ENCODE assay signal across 21 cellular contexts in genomic region chr6:3372912-3373554, GRCh38.
DNase-seq lines count a peak whose midpoint lies in the region; ATAC-seq and TF ChIP-seq lines count a peak whose summit lies in the region.
"Had no signal": no experiment of that assay in that cellular context is flagged by ENCODE, and none has a peak within 500 bp of the region (broad histone marks: within the 10 kb centered on the region; RNA-seq: fewer than 3 reads in every experiment).

No MANE protein-coding gene starts in this region.

- H3K27ac ChIP-seq in angular gyrus (ENCODE audit: low read depth, low read length) (peak overlapping the region; percentile 32), stomach (peak overlapping the region in 4 of 5 donors; percentile 15 to 83 (median 56)), prostate gland (no peak overlapping the region)
- H3K27ac ChIP-seq: KMS-11, SJSA1, tibial nerve had no signal

- no peaks in the 10 kb centered on the region for H3K27me3 ChIP-seq in stomach
- no peaks in the 10 kb centered on the region for H3K27me3 ChIP-seq in prostate gland (replicated peaks; ENCODE audit: insufficient read depth)
- H3K27me3 ChIP-seq: SJSA1, tibial nerve had no signal

- H3K36me3 ChIP-seq in stomach (no peaks in the 10 kb centered on the region), prostate gland (no peaks in the 10 kb centered on the region)
- H3K36me3 ChIP-seq: SJSA1, tibial nerve had no signal

- TF ChIP-seq CTCF in stomach (IDR thresholded peaks at IDR 0.05): no peak
- TF ChIP-seq CTCF in prostate gland (IDR thresholded peaks at IDR 0.05): no peak

- no peak for TF ChIP-seq EP300 in stomach (IDR thresholded peaks at IDR 0.05)

- ATAC-seq in left lobe of liver (peak; percentile 43), GM21381 (IDR thresholded peaks at IDR 0.05; ENCODE audit: unreplicated experiment) (no peak)
- ATAC-seq: CD8-positive, alpha-beta T cell had no signal

- H3K4me1 ChIP-seq in stomach (peaks cover 23 to 66% (median 39%) of the 10 kb centered on the region in 4 donors), prostate gland (replicated peaks) (peaks cover 14% of the 10 kb centered on the region)
- H3K4me1 ChIP-seq: SJSA1 had no signal

- no peak for TF ChIP-seq POLR2A in stomach (IDR thresholded peaks at IDR 0.05)
- no peak for TF ChIP-seq POLR2A in prostate gland (IDR thresholded peaks at IDR 0.05)

- no peak overlapping the region for H3K4me3 ChIP-seq in stomach
- no peak overlapping the region for H3K4me3 ChIP-seq in prostate gland
- H3K4me3 ChIP-seq: GM23338, SJSA1, tibial nerve had no signal

- intact Hi-C loops in stomach (cut with DNase I; ENCODE audit: low total_unique reads) (no loop called here), prostate gland (cut with DNase I) (no loop called here)

- DNase-seq in DMS53 treated with DMSO at 0.1 percent for 48 hours (lab: John Stamatoyannopoulos, UW; ENCODE audit: unreplicated experiment) (peak; percentile 43), left lobe of liver (ENCODE audit: low spot score) (no peak), stomach (no peak), prostate gland (ENCODE audit: low spot score) (no peak), NCI-H2227 treated with DMSO at 0.1 percent for 48 hours (lab: John Stamatoyannopoulos, UW) (no peak)
- DNase-seq in activated effector memory CD4-positive, alpha-beta T cell treated with anti-CD3 and anti-CD28 coated beads, Interleukin-2, amount 50 U/mL, for 16 hours: no peak
- DNase-seq: activated CD4-positive, alpha-beta T cell treated with anti-CD3 and anti-CD28 coated beads for 48 hours; activated naive CD4-positive, alpha-beta T cell treated with anti-CD3 and anti-CD28 coated beads, Interleukin-2, amount 10 ng/mL, durations not matched to agents 7 days and 5 days; activated T-cell treated with anti-CD3 and anti-CD28 coated beads, Interleukin-2, amount 50 U/mL, for 48 hours; CD8-positive, alpha-beta T cell; left cardiac atrium; naive B cell; NCI-H146; NCI-H510A treated with DMSO at 0.1 percent for 48 hours; stimulated activated naive CD4-positive, alpha-beta T cell treated with Interleukin-2 at 50 U/mL for 16 hours had no signal

- H3K9me3 ChIP-seq in stomach (no peaks in the 10 kb centered on the region), prostate gland (no peaks in the 10 kb centered on the region)
- H3K9me3 ChIP-seq: SJSA1, tibial nerve had no signal

- WGBS in stomach, 5 donors: 57 to 84% (median 68%) methylated on average over 6 of the region's 6 CpGs
- 76% methylated on average over 6 of the region's 6 CpGs for WGBS in prostate gland

Comparison
In these comparisons a context has a peak if more than half of its experiments do, and no peak if none do; other contexts are left out.
1. H3K27ac ChIP-seq: peak in angular gyrus (single experiment) and stomach (4 of 5); none in prostate gland (0 of 2).